In the genomic region with DNA sequence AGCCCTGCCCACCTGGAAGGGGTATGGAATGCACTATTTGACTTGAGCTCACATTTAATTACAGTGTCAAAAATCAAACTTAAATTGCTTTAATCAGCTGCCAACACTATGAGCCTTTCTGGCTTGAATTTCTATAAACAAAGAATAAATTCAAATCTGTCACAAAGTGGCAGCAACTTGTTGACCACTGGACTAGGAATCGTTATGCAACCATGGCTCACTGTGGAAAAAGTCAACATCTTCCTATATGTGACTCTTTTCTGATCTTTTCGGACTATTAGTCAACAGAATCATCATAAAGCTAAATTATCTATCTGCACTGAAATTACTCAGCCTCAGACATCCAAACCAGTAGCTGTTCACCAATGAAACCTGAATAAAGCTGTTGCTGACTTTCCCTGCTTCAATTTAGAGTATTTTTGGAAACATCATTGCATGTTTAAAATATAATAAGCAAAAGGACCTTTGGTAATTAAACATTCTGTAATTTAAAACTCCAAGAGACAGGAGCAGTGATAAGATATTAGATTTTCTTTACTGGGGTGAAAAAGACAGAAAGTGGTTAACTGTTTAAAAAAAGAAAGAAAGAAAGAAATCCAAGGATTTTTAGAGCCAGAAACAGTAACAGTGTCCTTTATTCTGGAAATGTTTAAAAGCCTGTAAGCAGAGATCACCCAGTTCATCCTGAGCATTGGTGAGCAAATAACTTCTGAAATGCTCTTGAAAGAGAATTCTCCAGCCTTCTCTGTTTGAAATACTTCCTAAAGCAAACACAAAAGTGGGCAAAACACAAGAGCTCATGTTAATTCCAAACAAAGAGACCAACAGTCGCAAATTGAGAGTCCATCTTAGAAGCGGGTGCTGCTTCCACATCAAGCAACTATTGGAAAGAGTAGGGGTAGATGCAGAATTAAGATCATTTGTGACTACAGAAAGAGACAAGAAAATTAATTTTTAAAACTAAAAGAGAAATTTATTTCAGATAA, we compare ENCODE assay signal across 1 cellular context.
TF ChIP-seq lines count a peak whose summit lies in the region.

No MANE protein-coding gene starts in this region.

TF ChIP-seq in HepG2, 621 proteins besides CTCF, POLR2A, EP300 and RAD21 (continued from another document and continues in another):
- TF ChIP-seq, protein P1, sequence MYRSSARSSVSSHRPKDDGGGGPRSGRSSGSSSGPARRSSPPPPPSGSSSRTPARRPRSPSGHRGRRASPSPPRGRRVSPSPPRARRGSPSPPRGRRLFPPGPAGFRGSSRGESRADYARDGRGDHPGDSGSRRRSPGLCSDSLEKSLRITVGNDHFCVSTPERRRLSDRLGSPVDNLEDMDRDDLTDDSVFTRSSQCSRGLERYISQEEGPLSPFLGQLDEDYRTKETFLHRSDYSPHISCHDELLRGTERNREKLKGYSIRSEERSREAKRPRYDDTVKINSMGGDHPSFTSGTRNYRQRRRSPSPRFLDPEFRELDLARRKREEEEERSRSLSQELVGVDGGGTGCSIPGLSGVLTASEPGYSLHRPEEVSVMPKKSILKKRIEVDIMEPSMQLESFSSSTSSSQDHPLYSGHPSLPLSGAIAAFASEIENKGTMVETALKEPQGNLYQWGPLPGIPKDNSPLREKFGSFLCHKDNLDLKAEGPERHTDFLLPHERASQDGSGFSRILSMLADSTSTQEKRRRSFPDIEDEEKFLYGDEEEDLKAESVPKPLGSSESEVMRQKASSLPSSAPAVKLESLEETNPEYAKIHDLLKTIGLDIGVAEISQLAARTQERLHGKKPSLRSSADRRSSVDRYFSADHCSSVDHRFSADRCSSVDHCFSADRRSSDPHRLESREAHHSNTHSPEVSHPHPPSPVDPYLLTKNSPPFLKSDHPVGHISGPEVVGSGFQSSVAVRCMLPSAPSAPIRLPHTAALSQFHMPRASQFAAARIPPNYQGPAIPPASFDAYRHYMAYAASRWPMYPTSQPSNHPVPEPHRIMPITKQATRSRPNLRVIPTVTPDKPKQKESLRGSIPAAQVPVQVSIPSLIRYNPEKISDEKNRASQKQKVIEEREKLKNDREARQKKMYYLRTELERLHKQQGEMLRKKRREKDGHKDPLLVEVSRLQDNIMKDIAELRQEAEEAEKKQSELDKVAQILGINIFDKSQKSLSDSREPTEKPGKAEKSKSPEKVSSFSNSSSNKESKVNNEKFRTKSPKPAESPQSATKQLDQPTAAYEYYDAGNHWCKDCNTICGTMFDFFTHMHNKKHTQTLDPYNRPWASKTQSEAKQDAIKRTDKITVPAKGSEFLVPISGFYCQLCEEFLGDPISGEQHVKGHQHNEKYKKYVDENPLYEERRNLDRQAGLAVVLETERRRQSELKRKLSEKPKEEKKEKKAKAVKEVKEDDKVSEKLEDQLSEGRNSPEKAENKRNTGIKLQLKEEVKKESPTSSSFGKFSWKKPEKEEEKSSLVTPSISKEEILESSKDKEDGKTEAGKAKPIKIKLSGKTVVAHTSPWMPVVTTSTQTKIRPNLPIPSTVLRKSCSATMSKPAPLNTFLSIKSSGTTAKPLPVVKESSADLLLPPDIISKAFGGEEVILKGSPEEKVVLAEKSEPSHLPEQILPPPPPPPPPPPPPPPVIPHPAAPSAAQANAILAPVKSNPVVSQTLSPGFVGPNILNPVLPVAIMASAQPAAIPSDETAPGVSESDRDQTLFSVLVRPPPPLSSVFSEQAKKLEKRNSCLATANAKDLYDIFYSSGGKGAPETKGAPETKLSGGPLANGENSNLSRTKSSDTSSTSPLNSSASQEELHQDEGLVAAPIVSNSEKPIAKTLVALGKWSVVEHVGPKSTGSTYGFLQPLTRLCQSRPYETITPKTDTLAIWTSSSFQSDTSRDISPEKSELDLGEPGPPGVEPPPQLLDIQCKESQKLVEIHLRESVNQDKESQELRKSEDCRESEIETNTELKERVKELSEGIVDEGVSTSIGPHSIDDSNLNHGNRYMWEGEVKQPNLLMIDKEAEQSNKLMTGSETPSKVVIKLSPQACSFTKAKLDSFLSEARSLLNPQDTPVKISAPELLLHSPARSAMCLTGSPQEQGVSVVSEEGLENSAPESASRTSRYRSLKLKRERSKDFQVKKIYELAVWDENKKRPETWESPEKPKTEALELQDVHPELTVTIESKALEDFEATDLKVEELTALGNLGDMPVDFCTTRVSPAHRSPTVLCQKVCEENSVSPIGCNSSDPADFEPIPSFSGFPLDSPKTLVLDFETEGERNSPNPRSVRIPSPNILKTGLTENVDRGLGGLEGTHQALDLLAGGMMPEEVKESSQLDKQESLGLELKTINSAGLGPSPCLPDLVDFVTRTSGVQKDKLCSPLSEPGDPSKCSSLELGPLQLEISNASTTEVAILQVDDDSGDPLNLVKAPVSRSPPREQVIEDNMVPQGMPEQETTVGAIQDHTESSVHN (CRISPR knock-in tag; IDR thresholded peaks at IDR 0.05), result no peak
- TF ChIP-seq MIER3 (CRISPR knock-in tag; IDR thresholded peaks at IDR 0.05; ENCODE audit: borderline replicate concordance) (no peak), ZNF660 (CRISPR knock-in tag; IDR thresholded peaks at IDR 0.05; ENCODE audit: borderline replicate concordance, low read depth) (no peak), GLI4 (CRISPR knock-in tag; IDR thresholded peaks at IDR 0.05; ENCODE audit: borderline replicate concordance) (no peak), ZSCAN25 (CRISPR knock-in tag; IDR thresholded peaks at IDR 0.05) (no peak), ZNF292 (CRISPR knock-in tag; IDR thresholded peaks at IDR 0.05; ENCODE audit: borderline replicate concordance, low read depth) (0 out of 2 replicates have a peak, but pooled peaks have one; percentile 11), RNF2 (conservative IDR thresholded peaks at IDR 0.05; ENCODE audit: low read depth) (no peak), ELF3 (CRISPR knock-in tag; IDR thresholded peaks at IDR 0.05) (0 out of 2 replicates have a peak, but pooled peaks have one; percentile 26), HNRNPL (IDR thresholded peaks at IDR 0.05; ENCODE audit: low read depth, low read length) (no peak), NR2F6 (IDR thresholded peaks at IDR 0.05) (0 out of 2 replicates have a peak, but pooled peaks have one; percentile 19), NR2F6 (CRISPR knock-in tag; IDR thresholded peaks at IDR 0.05) (peak; percentile 13; the same call in 1 of the 2 replicates), NCOA2 (CRISPR knock-in tag; IDR thresholded peaks at IDR 0.05) (peak; percentile 49), RXRB (CRISPR knock-in tag; IDR thresholded peaks at IDR 0.05; ENCODE audit: borderline replicate concordance) (peak; percentile 50; the same call in 1 of the 2 replicates), ETV6 (CRISPR knock-in tag; conservative IDR thresholded peaks at IDR 0.05) (no peak), DPF2 (CRISPR knock-in tag; IDR thresholded peaks at IDR 0.05; ENCODE audit: borderline replicate concordance, low read depth) (peak; percentile 47; the same call in 1 of the 2 replicates), ZNF775 (CRISPR knock-in tag; IDR thresholded peaks at IDR 0.05; ENCODE audit: borderline replicate concordance) (no peak), CCAR2 (optimal IDR thresholded peaks at IDR 0.05; ENCODE audit: low read depth, low read length) (no peak), FIP1L1 (IDR thresholded peaks at IDR 0.05; ENCODE audit: borderline replicate concordance, insufficient read depth, low read depth, low read length) (no peak), ZNF562 (CRISPR knock-in tag; IDR thresholded peaks at IDR 0.05; ENCODE audit: borderline replicate concordance) (no peak), MTF2 (CRISPR knock-in tag; IDR thresholded peaks at IDR 0.05; ENCODE audit: borderline replicate concordance) (no peak), ZBTB1 (CRISPR knock-in tag; IDR thresholded peaks at IDR 0.05; ENCODE audit: borderline replicate concordance) (no peak), ZNF205 (CRISPR knock-in tag; IDR thresholded peaks at IDR 0.05) (no peak)
- TF ChIP-seq, protein P2, sequence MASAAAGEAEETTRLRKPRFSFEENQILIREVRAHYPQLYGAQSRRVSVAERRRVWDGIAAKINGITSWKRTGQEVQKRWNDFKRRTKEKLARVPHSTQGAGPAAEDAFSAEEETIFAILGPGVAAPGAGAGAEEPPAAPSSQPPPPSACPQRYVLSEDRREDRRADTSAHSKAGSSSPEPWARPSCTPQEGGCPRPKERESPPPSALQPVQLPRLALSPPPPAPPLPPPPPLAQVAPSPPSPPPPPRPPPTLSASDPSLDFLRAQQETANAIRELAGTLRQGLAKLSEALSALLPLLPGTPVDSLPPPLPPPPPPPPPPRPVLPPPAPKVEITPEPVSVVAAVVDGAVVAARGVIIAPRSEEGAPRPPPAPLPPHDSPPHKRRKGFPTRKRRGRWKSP (CRISPR knock-in tag; IDR thresholded peaks at IDR 0.05), result no peak
- TF ChIP-seq, protein P3, sequence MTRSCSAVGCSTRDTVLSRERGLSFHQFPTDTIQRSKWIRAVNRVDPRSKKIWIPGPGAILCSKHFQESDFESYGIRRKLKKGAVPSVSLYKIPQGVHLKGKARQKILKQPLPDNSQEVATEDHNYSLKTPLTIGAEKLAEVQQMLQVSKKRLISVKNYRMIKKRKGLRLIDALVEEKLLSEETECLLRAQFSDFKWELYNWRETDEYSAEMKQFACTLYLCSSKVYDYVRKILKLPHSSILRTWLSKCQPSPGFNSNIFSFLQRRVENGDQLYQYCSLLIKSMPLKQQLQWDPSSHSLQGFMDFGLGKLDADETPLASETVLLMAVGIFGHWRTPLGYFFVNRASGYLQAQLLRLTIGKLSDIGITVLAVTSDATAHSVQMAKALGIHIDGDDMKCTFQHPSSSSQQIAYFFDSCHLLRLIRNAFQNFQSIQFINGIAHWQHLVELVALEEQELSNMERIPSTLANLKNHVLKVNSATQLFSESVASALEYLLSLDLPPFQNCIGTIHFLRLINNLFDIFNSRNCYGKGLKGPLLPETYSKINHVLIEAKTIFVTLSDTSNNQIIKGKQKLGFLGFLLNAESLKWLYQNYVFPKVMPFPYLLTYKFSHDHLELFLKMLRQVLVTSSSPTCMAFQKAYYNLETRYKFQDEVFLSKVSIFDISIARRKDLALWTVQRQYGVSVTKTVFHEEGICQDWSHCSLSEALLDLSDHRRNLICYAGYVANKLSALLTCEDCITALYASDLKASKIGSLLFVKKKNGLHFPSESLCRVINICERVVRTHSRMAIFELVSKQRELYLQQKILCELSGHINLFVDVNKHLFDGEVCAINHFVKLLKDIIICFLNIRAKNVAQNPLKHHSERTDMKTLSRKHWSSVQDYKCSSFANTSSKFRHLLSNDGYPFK (CRISPR knock-in tag; IDR thresholded peaks at IDR 0.05; ENCODE audit: borderline replicate concordance), result no peak
- TF ChIP-seq, protein P4, sequence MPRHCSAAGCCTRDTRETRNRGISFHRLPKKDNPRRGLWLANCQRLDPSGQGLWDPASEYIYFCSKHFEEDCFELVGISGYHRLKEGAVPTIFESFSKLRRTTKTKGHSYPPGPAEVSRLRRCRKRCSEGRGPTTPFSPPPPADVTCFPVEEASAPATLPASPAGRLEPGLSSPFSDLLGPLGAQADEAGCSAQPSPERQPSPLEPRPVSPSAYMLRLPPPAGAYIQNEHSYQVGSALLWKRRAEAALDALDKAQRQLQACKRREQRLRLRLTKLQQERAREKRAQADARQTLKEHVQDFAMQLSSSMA (CRISPR knock-in tag; IDR thresholded peaks at IDR 0.05), result no peak
- TF ChIP-seq, protein P5, sequence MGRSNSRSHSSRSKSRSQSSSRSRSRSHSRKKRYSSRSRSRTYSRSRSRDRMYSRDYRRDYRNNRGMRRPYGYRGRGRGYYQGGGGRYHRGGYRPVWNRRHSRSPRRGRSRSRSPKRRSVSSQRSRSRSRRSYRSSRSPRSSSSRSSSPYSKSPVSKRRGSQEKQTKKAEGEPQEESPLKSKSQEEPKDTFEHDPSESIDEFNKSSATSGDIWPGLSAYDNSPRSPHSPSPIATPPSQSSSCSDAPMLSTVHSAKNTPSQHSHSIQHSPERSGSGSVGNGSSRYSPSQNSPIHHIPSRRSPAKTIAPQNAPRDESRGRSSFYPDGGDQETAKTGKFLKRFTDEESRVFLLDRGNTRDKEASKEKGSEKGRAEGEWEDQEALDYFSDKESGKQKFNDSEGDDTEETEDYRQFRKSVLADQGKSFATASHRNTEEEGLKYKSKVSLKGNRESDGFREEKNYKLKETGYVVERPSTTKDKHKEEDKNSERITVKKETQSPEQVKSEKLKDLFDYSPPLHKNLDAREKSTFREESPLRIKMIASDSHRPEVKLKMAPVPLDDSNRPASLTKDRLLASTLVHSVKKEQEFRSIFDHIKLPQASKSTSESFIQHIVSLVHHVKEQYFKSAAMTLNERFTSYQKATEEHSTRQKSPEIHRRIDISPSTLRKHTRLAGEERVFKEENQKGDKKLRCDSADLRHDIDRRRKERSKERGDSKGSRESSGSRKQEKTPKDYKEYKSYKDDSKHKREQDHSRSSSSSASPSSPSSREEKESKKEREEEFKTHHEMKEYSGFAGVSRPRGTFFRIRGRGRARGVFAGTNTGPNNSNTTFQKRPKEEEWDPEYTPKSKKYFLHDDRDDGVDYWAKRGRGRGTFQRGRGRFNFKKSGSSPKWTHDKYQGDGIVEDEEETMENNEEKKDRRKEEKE (IDR thresholded peaks at IDR 0.05), result no peak
- TF ChIP-seq, protein P6, sequence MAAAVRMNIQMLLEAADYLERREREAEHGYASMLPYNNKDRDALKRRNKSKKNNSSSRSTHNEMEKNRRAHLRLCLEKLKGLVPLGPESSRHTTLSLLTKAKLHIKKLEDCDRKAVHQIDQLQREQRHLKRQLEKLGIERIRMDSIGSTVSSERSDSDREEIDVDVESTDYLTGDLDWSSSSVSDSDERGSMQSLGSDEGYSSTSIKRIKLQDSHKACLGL (CRISPR knock-in tag; IDR thresholded peaks at IDR 0.05), result no peak
- TF ChIP-seq, protein P7, sequence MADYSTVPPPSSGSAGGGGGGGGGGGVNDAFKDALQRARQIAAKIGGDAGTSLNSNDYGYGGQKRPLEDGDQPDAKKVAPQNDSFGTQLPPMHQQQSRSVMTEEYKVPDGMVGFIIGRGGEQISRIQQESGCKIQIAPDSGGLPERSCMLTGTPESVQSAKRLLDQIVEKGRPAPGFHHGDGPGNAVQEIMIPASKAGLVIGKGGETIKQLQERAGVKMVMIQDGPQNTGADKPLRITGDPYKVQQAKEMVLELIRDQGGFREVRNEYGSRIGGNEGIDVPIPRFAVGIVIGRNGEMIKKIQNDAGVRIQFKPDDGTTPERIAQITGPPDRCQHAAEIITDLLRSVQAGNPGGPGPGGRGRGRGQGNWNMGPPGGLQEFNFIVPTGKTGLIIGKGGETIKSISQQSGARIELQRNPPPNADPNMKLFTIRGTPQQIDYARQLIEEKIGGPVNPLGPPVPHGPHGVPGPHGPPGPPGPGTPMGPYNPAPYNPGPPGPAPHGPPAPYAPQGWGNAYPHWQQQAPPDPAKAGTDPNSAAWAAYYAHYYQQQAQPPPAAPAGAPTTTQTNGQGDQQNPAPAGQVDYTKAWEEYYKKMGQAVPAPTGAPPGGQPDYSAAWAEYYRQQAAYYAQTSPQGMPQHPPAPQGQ (CRISPR knock-in tag; IDR thresholded peaks at IDR 0.05; ENCODE audit: borderline replicate concordance), result no peak
- TF ChIP-seq, protein P8, sequence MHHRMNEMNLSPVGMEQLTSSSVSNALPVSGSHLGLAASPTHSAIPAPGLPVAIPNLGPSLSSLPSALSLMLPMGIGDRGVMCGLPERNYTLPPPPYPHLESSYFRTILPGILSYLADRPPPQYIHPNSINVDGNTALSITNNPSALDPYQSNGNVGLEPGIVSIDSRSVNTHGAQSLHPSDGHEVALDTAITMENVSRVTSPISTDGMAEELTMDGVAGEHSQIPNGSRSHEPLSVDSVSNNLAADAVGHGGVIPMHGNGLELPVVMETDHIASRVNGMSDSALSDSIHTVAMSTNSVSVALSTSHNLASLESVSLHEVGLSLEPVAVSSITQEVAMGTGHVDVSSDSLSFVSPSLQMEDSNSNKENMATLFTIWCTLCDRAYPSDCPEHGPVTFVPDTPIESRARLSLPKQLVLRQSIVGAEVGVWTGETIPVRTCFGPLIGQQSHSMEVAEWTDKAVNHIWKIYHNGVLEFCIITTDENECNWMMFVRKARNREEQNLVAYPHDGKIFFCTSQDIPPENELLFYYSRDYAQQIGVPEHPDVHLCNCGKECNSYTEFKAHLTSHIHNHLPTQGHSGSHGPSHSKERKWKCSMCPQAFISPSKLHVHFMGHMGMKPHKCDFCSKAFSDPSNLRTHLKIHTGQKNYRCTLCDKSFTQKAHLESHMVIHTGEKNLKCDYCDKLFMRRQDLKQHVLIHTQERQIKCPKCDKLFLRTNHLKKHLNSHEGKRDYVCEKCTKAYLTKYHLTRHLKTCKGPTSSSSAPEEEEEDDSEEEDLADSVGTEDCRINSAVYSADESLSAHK (CRISPR knock-in tag; IDR thresholded peaks at IDR 0.05; ENCODE audit: borderline replicate concordance), result no peak
